Comparison of ENCODE assay signal across 22 cellular contexts in genomic region chr11:71388637-71389235, GRCh38.
"Had no signal": no experiment of that assay in that cellular context is flagged by ENCODE, and none has a peak within 500 bp of the region (broad histone marks: within the 10 kb centered on the region; RNA-seq: fewer than 3 reads in every experiment).

No MANE protein-coding gene starts in this region.

- ATAC-seq: foreskin keratinocyte; left lung; natural killer cell treated with Interleukin-12 subunit alpha and Interleukin-12 subunit beta and Interleukin-15 and Interleukin-18, amount 100 ng/mL, for 72 hours had no signal

- H3K9me3 ChIP-seq: breast epithelium, left lung, neutrophil, ovary, prostate gland, tibial artery had no signal

- H3K4me3 ChIP-seq: breast epithelium, left lung, ovary, prostate gland, tibial artery had no signal

- H3K27ac Mint-ChIP-seq: activated CD4-positive, alpha-beta T cell treated with anti-CD3 and anti-CD28 coated beads, Interleukin-2, amount 10 ng/mL, durations not matched to agents 7 days and 5 days; mesothelial cell of epicardium had no signal

- H3K27me3 Mint-ChIP-seq: activated CD4-positive, alpha-beta T cell treated with anti-CD3 and anti-CD28 coated beads, Interleukin-2, amount 10 ng/mL, durations not matched to agents 7 days and 5 days; activated naive CD4-positive, alpha-beta T cell treated with anti-CD3 and anti-CD28 coated beads, Interleukin-2, amount 50 U/mL, for 24 hours had no signal

- DNase-seq: activated CD4-positive, alpha-beta T cell treated with anti-CD3 and anti-CD28 coated beads, Interleukin-2, amount 10 ng/mL, durations not matched to agents 7 days and 5 days; activated CD4-positive, CD25-positive, alpha-beta regulatory T cell; activated CD8-positive, alpha-beta memory T cell treated with anti-CD3 and anti-CD28 coated beads for 24 hours; activated effector memory CD4-positive, alpha-beta T cell treated with Interleukin-2 at 50 U/mL for 16 hours; effector memory CD4-positive, alpha-beta T cell; left lung; mammary epithelial cell; ovary; stimulated activated CD4-positive, alpha-beta T cell treated with anti-CD3 and anti-CD28 coated beads, Interleukin-2, amount 100 ng/mL, for 48 hours; stimulated activated CD8-positive, alpha-beta memory T cell treated with anti-CD3 and anti-CD28 coated beads, Interleukin-4, amount 100 ng/mL, for 48 hours; stimulated activated naive CD4-positive, alpha-beta T cell treated with Interleukin-2 at 50 U/mL for 16 hours; substantia nigra; tibial artery had no signal

- H3K36me3 ChIP-seq: breast epithelium, left lung, neutrophil, ovary, prostate gland, tibial artery had no signal

- H3K4me1 ChIP-seq: breast epithelium, foreskin keratinocyte, left lung, prostate gland, tibial artery had no signal

- H3K4me3 Mint-ChIP-seq: activated CD4-positive, alpha-beta T cell treated with anti-CD3 and anti-CD28 coated beads, Interleukin-2, amount 10 ng/mL, durations not matched to agents 7 days and 5 days; activated naive CD4-positive, alpha-beta T cell treated with anti-CD3 and anti-CD28 coated beads, Interleukin-2, amount 50 U/mL, for 24 hours; central memory CD8-positive, alpha-beta T cell; mesothelial cell of epicardium; natural killer cell treated with Interleukin-12 subunit alpha and Interleukin-12 subunit beta and Interleukin-15 and Interleukin-18, amount 100 ng/mL, for 72 hours; T-helper 1 cell treated with Interleukin-12 subunit alpha and Interleukin-12 subunit beta and Interleukin-4 antibody, amounts not matched to agents 30 μg/mL and 1 μg/mL, for 36 hours had no signal

- H3K9me3 Mint-ChIP-seq: activated naive CD4-positive, alpha-beta T cell treated with anti-CD3 and anti-CD28 coated beads, Interleukin-2, amount 50 U/mL, for 24 hours; central memory CD8-positive, alpha-beta T cell; mesothelial cell of epicardium had no signal

- H3K27me3 ChIP-seq: ovary had no signal

- H3K4me1 Mint-ChIP-seq: activated CD4-positive, alpha-beta T cell treated with anti-CD3 and anti-CD28 coated beads, Interleukin-2, amount 10 ng/mL, durations not matched to agents 7 days and 5 days; activated naive CD4-positive, alpha-beta T cell treated with anti-CD3 and anti-CD28 coated beads, Interleukin-2, amount 50 U/mL, for 24 hours; central memory CD8-positive, alpha-beta T cell; mesothelial cell of epicardium had no signal

- H3K27ac ChIP-seq: breast epithelium, foreskin keratinocyte, left lung, neutrophil, ovary, prostate gland, tibial artery had no signal

- H3K36me3 Mint-ChIP-seq: activated naive CD4-positive, alpha-beta T cell treated with anti-CD3 and anti-CD28 coated beads, Interleukin-2, amount 50 U/mL, for 24 hours; mesothelial cell of epicardium; natural killer cell treated with Interleukin-12 subunit alpha and Interleukin-12 subunit beta and Interleukin-15 and Interleukin-18, amount 100 ng/mL, for 72 hours had no signal
